12 cellular contexts compared by ENCODE assay signal in genomic region chrX:12866451-12867377, GRCh38.
A peak's percentile ranks its signal among the peaks of the same experiment; 100 is the strongest.
DNase-seq lines count a peak whose midpoint lies in the region; ATAC-seq and TF ChIP-seq lines count a peak whose summit lies in the region.
"Had no signal": no experiment of that assay in that cellular context is flagged by ENCODE, and none has a peak within 500 bp of the region (broad histone marks: within the 10 kb centered on the region; RNA-seq: fewer than 3 reads in every experiment).

Gene TLR7, plus strand, starts transcription at chrX:12867072. Its CDS starts 507 bp downstream, at chrX:12867579.

- peaks cover 8% of the 10 kb centered on the region for H3K9me3 Mint-ChIP-seq in dendritic cell treated with granulocyte-macrophage colony-stimulating factor and Interleukin-4, amounts not matched to agents 40 ng/mL and 50 ng/mL, for 4 days

- H3K36me3 ChIP-seq in DND-41 (ENCODE audit: insufficient read depth, low read length) = no peaks in the 10 kb centered on the region
- H3K36me3 ChIP-seq: adrenal gland, heart right ventricle, upper lobe of right lung had no signal

- H2AFZ ChIP-seq in DND-41 (ENCODE audit: low read depth, low read length) = no peak within 1 kb of the TSS

- peak; percentile 13 for DNase-seq in DND-41
- no peak for DNase-seq in caudate nucleus (lab: John Stamatoyannopoulos, UW)
- no peak for DNase-seq in NCI-H82 treated with DMSO at 0.1 percent for 48 hours (lab: John Stamatoyannopoulos, UW; ENCODE audit: unreplicated experiment)
- no peak for DNase-seq in posterior cingulate gyrus
- DNase-seq: adrenal gland, heart right ventricle, kidney glomerular epithelial cell, upper lobe of right lung had no signal

- H3K79me2 ChIP-seq in DND-41 (ENCODE audit: insufficient read depth, low read length) = no peaks in the 10 kb centered on the region

- H4K20me1 ChIP-seq in DND-41 (ENCODE audit: insufficient read depth, low read length) = no peaks in the 10 kb centered on the region

- no peak within 1 kb of the TSS for H3K27ac ChIP-seq in DND-41 (ENCODE audit: low read length)
- no peak within 1 kb of the TSS for H3K27ac ChIP-seq in caudate nucleus (ENCODE audit: low read depth, low read length)
- H3K27ac ChIP-seq: upper lobe of right lung had no signal

- H3K4me2 ChIP-seq in DND-41 (ENCODE audit: insufficient read depth, low read length) = no peak within 1 kb of the TSS

- no peaks in the 10 kb centered on the region for H3K9me3 ChIP-seq in DND-41 (ENCODE audit: insufficient read depth, low read length, severe bottlenecking)
- H3K9me3 ChIP-seq: adrenal gland, upper lobe of right lung had no signal

- H3K4me1 Mint-ChIP-seq in dendritic cell treated with granulocyte-macrophage colony-stimulating factor and Interleukin-4, amounts not matched to agents 40 ng/mL and 50 ng/mL, for 4 days (ENCODE audit: low read depth) = peaks cover 35% of the 10 kb centered on the region

- no peaks in the 10 kb centered on the region for H3K27me3 Mint-ChIP-seq in dendritic cell treated with granulocyte-macrophage colony-stimulating factor and Interleukin-4, amounts not matched to agents 40 ng/mL and 50 ng/mL, for 4 days

- intact Hi-C loops in dendritic cell treated with granulocyte-macrophage colony-stimulating factor and Interleukin-4, amounts not matched to agents 40 ng/mL and 50 ng/mL, for 4 days (cut with micrococcal nuclease) = no loop called here
- intact Hi-C loops in posterior cingulate gyrus (cut with DNase I) = no loop called here

- no peak within 1 kb of the TSS for H3K4me3 ChIP-seq in DND-41 (ENCODE audit: low read depth in 1 of 2, low read length in 2 of 2)
- H3K4me3 ChIP-seq: adrenal gland, upper lobe of right lung had no signal

- no peaks in the 10 kb centered on the region for H3K36me3 Mint-ChIP-seq in dendritic cell treated with granulocyte-macrophage colony-stimulating factor and Interleukin-4, amounts not matched to agents 40 ng/mL and 50 ng/mL, for 4 days (ENCODE audit: low read depth)

- H3K4me1 ChIP-seq in DND-41 (ENCODE audit: insufficient read depth, low read length) = no peaks in the 10 kb centered on the region
- H3K4me1 ChIP-seq: adrenal gland, upper lobe of right lung had no signal

- H3K9ac ChIP-seq in DND-41 (ENCODE audit: low read depth, low read length) = no peak within 1 kb of the TSS

- peak within 1 kb of the TSS; percentile 51 for H3K4me3 Mint-ChIP-seq in dendritic cell treated with granulocyte-macrophage colony-stimulating factor and Interleukin-4, amounts not matched to agents 40 ng/mL and 50 ng/mL, for 4 days

- ATAC-seq in DND-41 (ENCODE audit: insufficient read depth, low read depth) (no peak), GM19035 (IDR thresholded peaks at IDR 0.05; ENCODE audit: unreplicated experiment) (peak; percentile 35), HG03460 (IDR thresholded peaks at IDR 0.05; ENCODE audit: unreplicated experiment) (peak; percentile 46), HG03139 (IDR thresholded peaks at IDR 0.05; ENCODE audit: unreplicated experiment) (no peak)
- ATAC-seq: heart right ventricle had no signal

- TF ChIP-seq CTCF in DND-41 (IDR thresholded peaks at IDR 0.05; ENCODE audit: borderline replicate concordance, extremely low read depth, low read length, poor library complexity, severe bottlenecking) = no peak

- H3K27me3 ChIP-seq in DND-41 (ENCODE audit: insufficient read depth, low read length, poor library complexity) = no peaks in the 10 kb centered on the region
- H3K27me3 ChIP-seq: upper lobe of right lung had no signal

- peak within 1 kb of the TSS; percentile 65 for H3K27ac Mint-ChIP-seq in dendritic cell treated with granulocyte-macrophage colony-stimulating factor and Interleukin-4, amounts not matched to agents 40 ng/mL and 50 ng/mL, for 4 days

Comparison
In these comparisons a context has a peak if more than half of its experiments do, and no peak if none do; other contexts are left out.
1. ATAC-seq: peak in GM19035 (single experiment) and HG03460 (single experiment); none in DND-41 (single experiment) and HG03139 (single experiment).